17 cellular contexts compared by ENCODE assay signal in the genomic region with DNA sequence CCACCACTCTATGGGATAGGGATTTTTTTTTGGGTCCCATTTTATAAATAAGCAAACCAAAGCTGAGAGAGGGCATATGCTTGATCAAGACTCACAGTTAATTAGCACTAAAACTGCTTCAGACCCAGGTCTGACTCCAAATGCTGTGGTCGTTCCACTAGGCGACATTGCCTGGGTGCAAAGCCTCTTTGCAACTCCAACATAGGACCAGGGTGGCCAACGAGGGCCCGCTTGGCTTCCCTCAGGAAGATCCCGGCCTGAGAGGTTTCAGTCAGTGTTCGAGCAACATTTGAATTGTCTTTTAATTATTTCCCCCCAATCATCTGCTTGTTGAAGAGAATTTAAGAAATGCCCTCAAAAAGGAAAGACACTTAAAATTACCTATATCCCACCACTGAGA.
"Had no signal": no experiment of that assay in that cellular context is flagged by ENCODE, and none has a peak within 500 bp of the region (broad histone marks: within the 10 kb centered on the region; RNA-seq: fewer than 3 reads in every experiment).

No MANE protein-coding gene starts in this region.

- H3K27me3 ChIP-seq: esophagus squamous epithelium, gastrocnemius medialis, right lobe of liver, tibial artery had no signal

- H3K36me3 ChIP-seq: esophagus squamous epithelium, gastrocnemius medialis, right lobe of liver, tibial artery had no signal

- H3K4me1 Mint-ChIP-seq: activated naive CD4-positive, alpha-beta T cell treated with anti-CD3 and anti-CD28 coated beads, Interleukin-2, amount 10 ng/mL, durations not matched to agents 7 days and 5 days; stimulated activated effector memory CD8-positive, alpha-beta T cell treated with anti-CD3 and anti-CD28 coated beads, Interleukin-12 subunit alpha, Interleukin-12 subunit beta, amount 100 ng/mL, for 72 hours had no signal

- ATAC-seq: effector memory CD8-positive, alpha-beta T cell; gastrocnemius medialis; stimulated activated effector memory CD8-positive, alpha-beta T cell treated with anti-CD3 and anti-CD28 coated beads, Interleukin-12 subunit alpha, Interleukin-12 subunit beta, amount 100 ng/mL, for 72 hours; stimulated activated naive CD8-positive, alpha-beta T cell treated with anti-CD3 and anti-CD28 coated beads, Interleukin-15, amount 100 ng/mL, for 72 hours; T-helper 17 cell had no signal

- DNase-seq: activated CD4-positive, alpha-beta memory T cell treated with anti-CD3 and anti-CD28 coated beads for 36 hours; activated CD4-positive, alpha-beta T cell treated with anti-CD3 and anti-CD28 coated beads for 48 hours; activated effector memory CD4-positive, alpha-beta T cell treated with anti-CD3 and anti-CD28 coated beads, Interleukin-2, amount 50 U/mL, for 16 hours; activated naive CD4-positive, alpha-beta T cell treated with anti-CD3 and anti-CD28 coated beads, Interleukin-2, amount 10 ng/mL, durations not matched to agents 7 days and 5 days; activated T-cell treated with anti-CD3 and anti-CD28 coated beads for 4 hours; central memory CD4-positive, alpha-beta T cell; effector memory CD8-positive, alpha-beta T cell; esophagus squamous epithelium; gastrocnemius medialis; right lobe of liver; stimulated activated CD4-positive, alpha-beta T cell treated with anti-CD3 and anti-CD28 coated beads, Interleukin-2, amount 100 ng/mL, for 24 hours; stimulated activated naive CD8-positive, alpha-beta T cell treated with anti-CD3 and anti-CD28 coated beads, Interleukin-15, amount 100 ng/mL, for 72 hours; T-helper 17 cell; tibial artery had no signal

- H3K4me1 ChIP-seq: gastrocnemius medialis, right lobe of liver had no signal

- H3K36me3 Mint-ChIP-seq: activated CD4-positive, alpha-beta memory T cell treated with anti-CD3 and anti-CD28 coated beads for 36 hours; activated naive CD4-positive, alpha-beta T cell treated with anti-CD3 and anti-CD28 coated beads, Interleukin-2, amount 10 ng/mL, durations not matched to agents 7 days and 5 days; stimulated activated effector memory CD8-positive, alpha-beta T cell treated with anti-CD3 and anti-CD28 coated beads, Interleukin-12 subunit alpha, Interleukin-12 subunit beta, amount 100 ng/mL, for 72 hours had no signal

- H3K4me3 ChIP-seq: esophagus squamous epithelium, gastrocnemius medialis, right lobe of liver, skin epidermis, tibial artery had no signal

- H3K9me3 ChIP-seq: esophagus squamous epithelium, gastrocnemius medialis, right lobe of liver, tibial artery had no signal

- H3K4me3 Mint-ChIP-seq: activated CD4-positive, alpha-beta memory T cell treated with anti-CD3 and anti-CD28 coated beads for 36 hours; activated naive CD4-positive, alpha-beta T cell treated with anti-CD3 and anti-CD28 coated beads, Interleukin-2, amount 10 ng/mL, durations not matched to agents 7 days and 5 days; effector memory CD8-positive, alpha-beta T cell; nephron progenitor cell; stimulated activated effector memory CD8-positive, alpha-beta T cell treated with anti-CD3 and anti-CD28 coated beads, Interleukin-12 subunit alpha, Interleukin-12 subunit beta, amount 100 ng/mL, for 72 hours; stimulated activated naive CD8-positive, alpha-beta T cell treated with anti-CD3 and anti-CD28 coated beads, Interleukin-15, amount 100 ng/mL, for 72 hours; T-helper 17 cell had no signal

- H3K27me3 Mint-ChIP-seq: activated CD4-positive, alpha-beta memory T cell treated with anti-CD3 and anti-CD28 coated beads for 36 hours; activated naive CD4-positive, alpha-beta T cell treated with anti-CD3 and anti-CD28 coated beads, Interleukin-2, amount 10 ng/mL, durations not matched to agents 7 days and 5 days; stimulated activated naive CD8-positive, alpha-beta T cell treated with anti-CD3 and anti-CD28 coated beads, Interleukin-15, amount 100 ng/mL, for 72 hours had no signal

- H3K27ac Mint-ChIP-seq: activated CD4-positive, alpha-beta memory T cell treated with anti-CD3 and anti-CD28 coated beads for 36 hours; activated naive CD4-positive, alpha-beta T cell treated with anti-CD3 and anti-CD28 coated beads, Interleukin-2, amount 10 ng/mL, durations not matched to agents 7 days and 5 days; effector memory CD8-positive, alpha-beta T cell; stimulated activated effector memory CD8-positive, alpha-beta T cell treated with anti-CD3 and anti-CD28 coated beads, Interleukin-12 subunit alpha, Interleukin-12 subunit beta, amount 100 ng/mL, for 72 hours; stimulated activated naive CD8-positive, alpha-beta T cell treated with anti-CD3 and anti-CD28 coated beads, Interleukin-15, amount 100 ng/mL, for 72 hours; T-helper 17 cell had no signal

- H3K9me3 Mint-ChIP-seq: activated CD4-positive, alpha-beta memory T cell treated with anti-CD3 and anti-CD28 coated beads for 36 hours; activated naive CD4-positive, alpha-beta T cell treated with anti-CD3 and anti-CD28 coated beads, Interleukin-2, amount 10 ng/mL, durations not matched to agents 7 days and 5 days; effector memory CD8-positive, alpha-beta T cell; stimulated activated effector memory CD8-positive, alpha-beta T cell treated with anti-CD3 and anti-CD28 coated beads, Interleukin-12 subunit alpha, Interleukin-12 subunit beta, amount 100 ng/mL, for 72 hours; stimulated activated naive CD8-positive, alpha-beta T cell treated with anti-CD3 and anti-CD28 coated beads, Interleukin-15, amount 100 ng/mL, for 72 hours had no signal

- H3K27ac ChIP-seq: esophagus squamous epithelium, gastrocnemius medialis, right lobe of liver, skin epidermis, tibial artery had no signal
